In the genomic region with DNA sequence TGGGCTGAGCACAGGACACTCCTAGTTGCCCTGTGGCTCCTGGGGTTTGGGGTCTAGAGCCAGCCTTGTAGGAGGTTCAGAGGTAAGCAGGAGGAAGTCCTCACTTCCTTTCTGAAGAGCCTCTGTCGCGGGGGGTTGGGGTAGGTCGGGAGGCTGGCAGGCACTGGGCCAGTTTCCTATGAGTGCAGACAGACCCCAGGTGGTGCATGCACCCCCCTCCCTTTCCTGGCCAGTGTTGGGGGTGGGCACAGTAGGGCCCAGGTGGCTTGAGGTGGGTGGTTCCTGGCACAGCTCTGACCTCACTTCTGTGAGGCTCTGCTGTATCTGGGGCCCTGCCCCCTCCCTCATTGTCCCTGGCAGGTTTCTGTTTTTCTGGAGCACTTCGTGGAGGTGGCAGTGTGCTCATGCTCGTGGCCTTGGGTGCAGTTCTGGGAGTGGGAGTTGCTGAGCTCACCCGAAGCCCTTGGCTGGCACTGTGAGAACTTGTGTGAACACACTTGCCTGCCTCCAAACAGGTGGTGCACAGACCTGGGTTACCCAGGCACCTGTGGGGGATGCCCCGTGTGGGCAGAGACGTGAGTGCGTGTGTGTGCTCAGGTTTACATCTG, we compare ENCODE assay signal across 9 cellular contexts. TPM values are rescaled to one million over a fixed set of nuclear protein-coding genes. Genes with fewer than 3 reads are reported as not detected.
DNase-seq lines count a peak whose midpoint lies in the region; ATAC-seq and TF ChIP-seq lines count a peak whose summit lies in the region.
"Had no signal": no experiment of that assay in that cellular context is flagged by ENCODE, and none has a peak within 500 bp of the region (broad histone marks: within the 10 kb centered on the region; RNA-seq: fewer than 3 reads in every experiment).

No MANE protein-coding gene starts in this region.

- H3K9me3 Mint-ChIP-seq in activated naive CD8-positive, alpha-beta T cell treated with anti-CD3 and anti-CD28 coated beads for 36 hours: no peaks in the 10 kb centered on the region
- H3K9me3 Mint-ChIP-seq in natural killer cell treated with Interleukin-12 subunit alpha and Interleukin-12 subunit beta and Interleukin-15 and Interleukin-18, amount 100 ng/mL, for 72 hours: no peaks in the 10 kb centered on the region

- H3K9me3 ChIP-seq in MG63: no peaks in the 10 kb centered on the region

- ATAC-seq in natural killer cell treated with Interleukin-12 subunit alpha and Interleukin-12 subunit beta and Interleukin-15 and Interleukin-18, amount 100 ng/mL, for 72 hours: no peak
- ATAC-seq in HG03280 (IDR thresholded peaks at IDR 0.05; ENCODE audit: unreplicated experiment): no peak

- H3K4me3 ChIP-seq in GM06990 (replicated peaks; ENCODE audit: low read depth, low read length) (no peak overlapping the region; the same call in 1 of the 2 replicates), MG63 (no peak overlapping the region; the same call in 1 of the 2 replicates)
- peak overlapping the region; percentile 65 for H3K4me3 ChIP-seq in Jurkat, Clone E6-1 (ENCODE audit: low read length)

- no peaks in the 10 kb centered on the region for H3K27me3 ChIP-seq in GM06990 (replicated peaks; ENCODE audit: control insufficient read depth, insufficient read depth, low read length)
- no peaks in the 10 kb centered on the region for H3K27me3 ChIP-seq in MG63

- H3K4me1 Mint-ChIP-seq in activated naive CD8-positive, alpha-beta T cell treated with anti-CD3 and anti-CD28 coated beads for 36 hours: peaks cover 35% of the 10 kb centered on the region
- peaks cover 11 to 20% of the 10 kb centered on the region in 2 donors for H3K4me1 Mint-ChIP-seq in natural killer cell treated with Interleukin-12 subunit alpha and Interleukin-12 subunit beta and Interleukin-15 and Interleukin-18, amount 100 ng/mL, for 72 hours (ENCODE audit: low read depth in 2 of 2)

- peak; percentile 61 for DNase-seq in GM06990 (ENCODE audit: extremely low read depth, insufficient read length)
- peak; percentile 79 for DNase-seq in Jurkat, Clone E6-1 (ENCODE audit: low read depth, low spot score)
- DNase-seq in activated naive CD8-positive, alpha-beta T cell treated with anti-CD3 and anti-CD28 coated beads for 36 hours: peak; percentile 23
- DNase-seq in natural killer cell treated with Interleukin-12 subunit alpha and Interleukin-12 subunit beta and Interleukin-15 and Interleukin-18, amount 100 ng/mL, for 72 hours (ENCODE audit: low spot score): no peak
- DNase-seq in NCI-H1930 (lab: John Stamatoyannopoulos, UW): no peak
- no peak for DNase-seq in DMS79 treated with DMSO at 0.1 percent for 48 hours (lab: John Stamatoyannopoulos, UW)
- no peak for DNase-seq in MG63
- DNase-seq: NCI-H2081 treated with DMSO at 0.1 percent for 48 hours had no signal

- no peak overlapping the region for H3K27ac Mint-ChIP-seq in activated naive CD8-positive, alpha-beta T cell treated with anti-CD3 and anti-CD28 coated beads for 36 hours
- H3K27ac Mint-ChIP-seq in natural killer cell treated with Interleukin-12 subunit alpha and Interleukin-12 subunit beta and Interleukin-15 and Interleukin-18, amount 100 ng/mL, for 72 hours: peak overlapping the region in 1 of 2 donors; percentile 33

- no peaks in the 10 kb centered on the region for H3K36me3 Mint-ChIP-seq in activated naive CD8-positive, alpha-beta T cell treated with anti-CD3 and anti-CD28 coated beads for 36 hours
- H3K36me3 Mint-ChIP-seq in natural killer cell treated with Interleukin-12 subunit alpha and Interleukin-12 subunit beta and Interleukin-15 and Interleukin-18, amount 100 ng/mL, for 72 hours: no peaks in the 10 kb centered on the region

- no peak for TF ChIP-seq CTCF in GM06990 (IDR thresholded peaks at IDR 0.05; ENCODE audit: insufficient read depth, low read length, poor library complexity, severe bottlenecking)

- H3K36me3 ChIP-seq in GM06990 (ENCODE audit: control insufficient read depth, insufficient read depth, low read length) (no peaks in the 10 kb centered on the region), MG63 (no peaks in the 10 kb centered on the region)

- H3K27me3 Mint-ChIP-seq in activated naive CD8-positive, alpha-beta T cell treated with anti-CD3 and anti-CD28 coated beads for 36 hours: peaks cover 23% of the 10 kb centered on the region
- H3K27me3 Mint-ChIP-seq in natural killer cell treated with Interleukin-12 subunit alpha and Interleukin-12 subunit beta and Interleukin-15 and Interleukin-18, amount 100 ng/mL, for 72 hours: peaks cover 0 to 15% of the 10 kb centered on the region in 2 donors

- peak overlapping the region; percentile 75 for H3K4me3 Mint-ChIP-seq in activated naive CD8-positive, alpha-beta T cell treated with anti-CD3 and anti-CD28 coated beads for 36 hours
- peak overlapping the region; percentile 64 for H3K4me3 Mint-ChIP-seq in natural killer cell treated with Interleukin-12 subunit alpha and Interleukin-12 subunit beta and Interleukin-15 and Interleukin-18, amount 100 ng/mL, for 72 hours

RNA-seq across cellular contexts. Expression of a gene that starts 1.8 kb away (rescaled TPM):
- 8.4 TPM for polyA plus RNA-seq in Jurkat, Clone E6-1 (2012; ENCODE audit: insufficient read depth, insufficient read length)
- total RNA-seq in activated naive CD8-positive, alpha-beta T cell treated with anti-CD3 and anti-CD28 coated beads for 36 hours: 1 to 10 TPM; 2.7 to 3.1 TPM
- 1 to 10 TPM in 1 of 2 donors, under 1 TPM in 1; 0.33 to 1.4 TPM for total RNA-seq in natural killer cell treated with Interleukin-12 subunit alpha and Interleukin-12 subunit beta and Interleukin-15 and Interleukin-18, amount 100 ng/mL, for 72 hours
- 5.3 and 7.8 TPM in 2 replicates for total RNA-seq in MG63 (2014; rRNA removed; shearing (Covaris generic); ENCODE audit: low replicate concordance)

RNA-seq across cellular contexts. Expression of a gene that starts 38.9 kb away (rescaled TPM):
- not detected for polyA plus RNA-seq in Jurkat, Clone E6-1 (2012; ENCODE audit: insufficient read depth, insufficient read length)
- not detected for total RNA-seq in activated naive CD8-positive, alpha-beta T cell treated with anti-CD3 and anti-CD28 coated beads for 36 hours
- not detected for total RNA-seq in natural killer cell treated with Interleukin-12 subunit alpha and Interleukin-12 subunit beta and Interleukin-15 and Interleukin-18, amount 100 ng/mL, for 72 hours
- total RNA-seq in MG63 (2014; rRNA removed; shearing (Covaris generic); ENCODE audit: low replicate concordance): not detected in 2 replicates

Comparison
In these comparisons a context has a peak if more than half of its experiments do, and no peak if none do; other contexts are left out.
1. DNase-seq: peak in GM06990 (single experiment), Jurkat, Clone E6-1 (single experiment) and activated naive CD8-positive, alpha-beta T cell treated with anti-CD3 and anti-CD28 coated beads for 36 hours (single experiment); none in natural killer cell treated with Interleukin-12 subunit alpha and Interleukin-12 subunit beta and Interleukin-15 and Interleukin-18, amount 100 ng/mL, for 72 hours (single experiment), NCI-H1930 (0 of 2), DMS79 treated with DMSO at 0.1 percent for 48 hours (single experiment) and MG63 (single experiment).